8 cellular contexts compared by ENCODE assay signal in genomic region chr18:13501896-13502295, GRCh38.
DNase-seq lines count a peak whose midpoint lies in the region; ATAC-seq and TF ChIP-seq lines count a peak whose summit lies in the region.

No MANE protein-coding gene starts in this region.

- H3K36me3 Mint-ChIP-seq in activated naive CD4-positive, alpha-beta T cell treated with anti-CD3 and anti-CD28 coated beads for 36 hours (ENCODE audit: low read depth): peaks cover 25% of the 10 kb centered on the region
- H3K36me3 Mint-ChIP-seq in activated naive CD4-positive, alpha-beta T cell treated with anti-CD3 and anti-CD28 coated beads, Interleukin-2, amount 10 ng/mL, durations not matched to agents 7 days and 5 days: peaks cover 38% of the 10 kb centered on the region
- H3K36me3 Mint-ChIP-seq in stimulated activated effector memory CD8-positive, alpha-beta T cell treated with anti-CD3 and anti-CD28 coated beads, Interleukin-12 subunit alpha, Interleukin-12 subunit beta, amount 100 ng/mL, for 72 hours: no peaks in the 10 kb centered on the region
- peaks cover 6% of the 10 kb centered on the region for H3K36me3 Mint-ChIP-seq in Caco-2 (ENCODE audit: insufficient read depth, unreplicated experiment)

- H3K4me3 ChIP-seq in ascending aorta (peak overlapping the region; percentile 32 to 55), Caco-2 (ENCODE audit: low read depth, low read length) (no peak overlapping the region), foreskin fibroblast (ENCODE audit: low read depth in 1 of 2, low read length in 2 of 2) (no peak overlapping the region)

- POLR2A ChIA-PET in Caco-2 (lab: Charles Lee): no interaction called here

- no peaks in the 10 kb centered on the region for H3K9me3 ChIP-seq in ascending aorta
- H3K9me3 ChIP-seq in Caco-2: no peaks in the 10 kb centered on the region

- peak; percentile 96 for ATAC-seq in HG03066 (IDR thresholded peaks at IDR 0.05; ENCODE audit: low read depth, unreplicated experiment)
- ATAC-seq in stimulated activated effector memory CD8-positive, alpha-beta T cell treated with anti-CD3 and anti-CD28 coated beads, Interleukin-12 subunit alpha, Interleukin-12 subunit beta, amount 100 ng/mL, for 72 hours: peak; percentile 95

- peak overlapping the region; percentile 90 to 91 for H3K27ac ChIP-seq in ascending aorta

- intact Hi-C loops in activated naive CD4-positive, alpha-beta T cell treated with anti-CD3 and anti-CD28 coated beads for 36 hours (cut with micrococcal nuclease): no loop called here
- intact Hi-C loops in ascending aorta (cut with DNase I) (loop anchor here (2.0 to 10.0 kb wide), 7 partner anchors 29 to 1217 kb away; no protein-coding TSS in a partner anchor), Caco-2 (cut with micrococcal nuclease; ENCODE audit: unreplicated experiment) (no loop called here)

- H3K27me3 ChIP-seq in ascending aorta (no peaks in the 10 kb centered on the region), Caco-2 (replicated peaks; ENCODE audit: control insufficient read depth, insufficient read depth, low read length) (no peaks in the 10 kb centered on the region)

- no peak overlapping the region for H3K27ac Mint-ChIP-seq in activated naive CD4-positive, alpha-beta T cell treated with anti-CD3 and anti-CD28 coated beads for 36 hours
- no peak overlapping the region for H3K27ac Mint-ChIP-seq in activated naive CD4-positive, alpha-beta T cell treated with anti-CD3 and anti-CD28 coated beads, Interleukin-2, amount 10 ng/mL, durations not matched to agents 7 days and 5 days
- no peak overlapping the region for H3K27ac Mint-ChIP-seq in stimulated activated effector memory CD8-positive, alpha-beta T cell treated with anti-CD3 and anti-CD28 coated beads, Interleukin-12 subunit alpha, Interleukin-12 subunit beta, amount 100 ng/mL, for 72 hours
- no peak overlapping the region for H3K27ac Mint-ChIP-seq in Caco-2 (ENCODE audit: unreplicated experiment)

- peaks cover 32% of the 10 kb centered on the region for H3K4me1 Mint-ChIP-seq in activated naive CD4-positive, alpha-beta T cell treated with anti-CD3 and anti-CD28 coated beads for 36 hours (ENCODE audit: low read depth)
- peaks cover 38% of the 10 kb centered on the region for H3K4me1 Mint-ChIP-seq in activated naive CD4-positive, alpha-beta T cell treated with anti-CD3 and anti-CD28 coated beads, Interleukin-2, amount 10 ng/mL, durations not matched to agents 7 days and 5 days
- peaks cover 25% of the 10 kb centered on the region for H3K4me1 Mint-ChIP-seq in stimulated activated effector memory CD8-positive, alpha-beta T cell treated with anti-CD3 and anti-CD28 coated beads, Interleukin-12 subunit alpha, Interleukin-12 subunit beta, amount 100 ng/mL, for 72 hours
- H3K4me1 Mint-ChIP-seq in Caco-2 (ENCODE audit: low read depth, unreplicated experiment): no peaks in the 10 kb centered on the region

- H3K36me3 ChIP-seq in ascending aorta: peaks cover 11 to 13% of the 10 kb centered on the region in 2 donors
- H3K36me3 ChIP-seq in Caco-2 (ENCODE audit: control insufficient read depth, insufficient read depth, low read length): no peaks in the 10 kb centered on the region

- peak; percentile 44 for DNase-seq in activated naive CD4-positive, alpha-beta T cell treated with anti-CD3 and anti-CD28 coated beads for 36 hours
- DNase-seq in activated naive CD4-positive, alpha-beta T cell treated with anti-CD3 and anti-CD28 coated beads, Interleukin-2, amount 10 ng/mL, durations not matched to agents 7 days and 5 days: no peak
- DNase-seq in ascending aorta (ENCODE audit: low spot score in 2 of 2) (peak in 1 of 2 donors; percentile 72), Caco-2 (no peak), SHP77 (lab: John Stamatoyannopoulos, UW) (no peak), foreskin fibroblast (no peak)
- DNase-seq in stimulated activated effector memory CD8-positive, alpha-beta T cell treated with anti-CD3 and anti-CD28 coated beads, Interleukin-12 subunit alpha, Interleukin-12 subunit beta, amount 100 ng/mL, for 72 hours (ENCODE audit: low spot score in 2 of 2): peak in 1 of 2 donors; percentile 69

- no peak overlapping the region for H3K4me3 Mint-ChIP-seq in activated naive CD4-positive, alpha-beta T cell treated with anti-CD3 and anti-CD28 coated beads for 36 hours
- no peak overlapping the region for H3K4me3 Mint-ChIP-seq in activated naive CD4-positive, alpha-beta T cell treated with anti-CD3 and anti-CD28 coated beads, Interleukin-2, amount 10 ng/mL, durations not matched to agents 7 days and 5 days
- no peak overlapping the region for H3K4me3 Mint-ChIP-seq in stimulated activated effector memory CD8-positive, alpha-beta T cell treated with anti-CD3 and anti-CD28 coated beads, Interleukin-12 subunit alpha, Interleukin-12 subunit beta, amount 100 ng/mL, for 72 hours
- no peak overlapping the region for H3K4me3 Mint-ChIP-seq in Caco-2 (ENCODE audit: unreplicated experiment)

- no peak for TF ChIP-seq CTCF in ascending aorta (IDR thresholded peaks at IDR 0.05)
- TF ChIP-seq CTCF in Caco-2 (IDR thresholded peaks at IDR 0.05; ENCODE audit: insufficient read depth in 1 of 2, low read depth in 1 of 2, low read length in 1 of 2, severe bottlenecking in 1 of 2, unreplicated experiment in 1 of 2): no peak
- TF ChIP-seq CTCF in foreskin fibroblast (IDR thresholded peaks at IDR 0.05; ENCODE audit: low read depth, low read length): no peak

- H3K4me1 ChIP-seq in ascending aorta (peaks cover 8 to 37% of the 10 kb centered on the region in 2 donors), Caco-2 (no peaks in the 10 kb centered on the region)

- H3K9me3 Mint-ChIP-seq in activated naive CD4-positive, alpha-beta T cell treated with anti-CD3 and anti-CD28 coated beads for 36 hours: peaks cover 10% of the 10 kb centered on the region
- peaks cover 15% of the 10 kb centered on the region for H3K9me3 Mint-ChIP-seq in activated naive CD4-positive, alpha-beta T cell treated with anti-CD3 and anti-CD28 coated beads, Interleukin-2, amount 10 ng/mL, durations not matched to agents 7 days and 5 days
- H3K9me3 Mint-ChIP-seq in stimulated activated effector memory CD8-positive, alpha-beta T cell treated with anti-CD3 and anti-CD28 coated beads, Interleukin-12 subunit alpha, Interleukin-12 subunit beta, amount 100 ng/mL, for 72 hours: peaks cover 4% of the 10 kb centered on the region
- peaks cover 13% of the 10 kb centered on the region for H3K9me3 Mint-ChIP-seq in Caco-2 (ENCODE audit: unreplicated experiment)

- H3K27me3 Mint-ChIP-seq in activated naive CD4-positive, alpha-beta T cell treated with anti-CD3 and anti-CD28 coated beads for 36 hours (ENCODE audit: low read depth): no peaks in the 10 kb centered on the region
- H3K27me3 Mint-ChIP-seq in activated naive CD4-positive, alpha-beta T cell treated with anti-CD3 and anti-CD28 coated beads, Interleukin-2, amount 10 ng/mL, durations not matched to agents 7 days and 5 days: no peaks in the 10 kb centered on the region
- peaks cover 18% of the 10 kb centered on the region for H3K27me3 Mint-ChIP-seq in Caco-2 (ENCODE audit: insufficient read depth, unreplicated experiment)

- BruUV-seq in Caco-2 (replicated peaks; lab: Mats Ljungman, UMichigan): no TSS peak

- CTCF ChIA-PET in activated naive CD4-positive, alpha-beta T cell treated with anti-CD3 and anti-CD28 coated beads for 36 hours (lab: Charles Lee): interaction anchor here (1.4 kb wide), 2 partner anchors 56 to 286 kb away, joined by 3 to 7 read pairs; no protein-coding TSS in a partner anchor
- CTCF ChIA-PET in activated naive CD4-positive, alpha-beta T cell treated with anti-CD3 and anti-CD28 coated beads, Interleukin-2, amount 10 ng/mL, durations not matched to agents 7 days and 5 days (lab: Charles Lee): interaction anchor here (1.3 to 1.5 kb wide), 2 partner anchors 110 to 286 kb away, joined by 4 to 5 read pairs; no protein-coding TSS in a partner anchor
- CTCF ChIA-PET in Caco-2 (lab: Charles Lee): no interaction called here

Comparison
In these comparisons a context has a peak if more than half of its experiments do, and no peak if none do; other contexts are left out.
1. H3K4me3 ChIP-seq: peak in ascending aorta (2 of 2); none in Caco-2 (single experiment) and foreskin fibroblast (0 of 2).